ENCODE assay signal across 24 cellular contexts in the genomic region with DNA sequence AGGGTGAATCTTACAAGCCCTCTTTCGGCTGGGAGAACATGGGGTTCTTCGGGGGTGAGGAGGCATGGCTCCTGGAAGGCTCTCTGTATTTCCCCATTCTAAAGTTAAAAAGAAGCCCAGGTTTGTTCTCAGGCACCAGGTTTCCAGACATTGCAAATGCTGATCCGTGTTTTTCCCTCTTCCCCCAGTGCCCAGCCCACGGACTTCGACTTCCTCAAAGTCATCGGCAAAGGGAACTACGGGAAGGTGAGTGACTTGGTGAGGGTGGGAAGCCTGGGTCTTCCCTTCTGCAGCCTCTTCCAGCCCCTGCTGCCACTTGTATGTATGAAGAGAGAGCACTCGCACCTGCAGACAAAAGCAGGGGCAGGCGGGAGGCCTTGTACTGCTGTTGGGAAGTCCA. TPM values are rescaled to one million over a fixed set of nuclear protein-coding genes. Genes with fewer than 3 reads are reported as not detected.
"Had no signal": no experiment of that assay in that cellular context is flagged by ENCODE, and none has a peak within 500 bp of the region (broad histone marks: within the 10 kb centered on the region; RNA-seq: fewer than 3 reads in every experiment).

No MANE protein-coding gene starts in this region.

- H3K4me1 ChIP-seq: SJSA1 had no signal

- H3K9me3 ChIP-seq: SJSA1 had no signal

- H3K4me3 ChIP-seq: K562, SJSA1, SK-N-MC had no signal

- H3K36me3 ChIP-seq: SJSA1 had no signal

- DNase-seq: Kasumi-1, MM.1S, NCI-H1092 treated with DMSO at 0.1 percent for 48 hours, NCI-H1436, NCI-H187, NCI-H2029, NCI-H2081 treated with DMSO at 0.1 percent for 48 hours, NCI-H2171 treated with DMSO at 0.1 percent for 48 hours, NCI-H446, NCI-H510A, NCI-H524 treated with DMSO at 0.1 percent for 48 hours, NCI-H69, NCI-H774, Right ventricle myocardium superior, RPMI8226, SIG-M5 had no signal

- ATAC-seq: K562 had no signal

- FAIRE-seq: K562, RCC 7860 had no signal

- H3K4me2 ChIP-seq: KMS-11 had no signal

- H3K36me3 Mint-ChIP-seq: IgD-negative memory B cell had no signal

- H3K27ac ChIP-seq: KMS-11, SJSA1, SK-N-MC had no signal

- H3K27me3 ChIP-seq: SJSA1 had no signal

- H3K9me3 Mint-ChIP-seq: IgD-negative memory B cell had no signal

- H3K4me3 Mint-ChIP-seq: IgD-negative memory B cell had no signal

- H3K27ac Mint-ChIP-seq: IgD-negative memory B cell had no signal

- H3K9ac ChIP-seq: KMS-11 had no signal

- H3K27me3 Mint-ChIP-seq: IgD-negative memory B cell had no signal

RNA-seq across cellular contexts. Expression of a gene that starts 8.7 kb away (rescaled TPM):
- total RNA-seq: HT1080, M059J, SJSA1 had no signal
- polyA plus RNA-seq: IgD-negative memory B cell had no signal

RNA-seq across cellular contexts. Expression of a gene that starts 60.0 kb away (rescaled TPM):
- total RNA-seq: HT1080, SJSA1 had no signal
